In the genomic region with DNA sequence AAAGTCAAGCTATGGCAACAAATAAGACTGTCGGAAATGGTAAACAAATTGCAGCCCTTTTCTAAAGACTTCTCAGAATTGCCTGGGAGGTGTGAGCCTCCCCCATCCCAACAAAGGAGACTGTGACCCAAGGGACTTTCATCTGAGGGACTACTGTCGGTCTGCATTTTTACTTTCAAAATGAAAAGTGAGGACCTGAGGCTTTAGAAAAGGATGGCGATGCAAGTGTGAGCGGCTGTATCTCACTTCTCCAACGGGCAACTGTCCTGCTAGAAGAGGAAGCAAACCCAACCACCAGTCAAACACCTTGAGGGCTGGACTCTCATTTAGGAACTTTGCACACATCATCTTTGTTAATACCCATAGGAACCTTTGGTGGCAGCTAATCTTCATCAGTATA, we compare ENCODE assay signal across 16 cellular contexts.
A peak's percentile ranks its signal among the peaks of the same experiment; 100 is the strongest.
DNase-seq lines count a peak whose midpoint lies in the region; ATAC-seq and TF ChIP-seq lines count a peak whose summit lies in the region.
"Had no signal": no experiment of that assay in that cellular context is flagged by ENCODE, and none has a peak within 500 bp of the region (broad histone marks: within the 10 kb centered on the region; RNA-seq: fewer than 3 reads in every experiment).

No MANE protein-coding gene starts in this region.

- H3K4me3 Mint-ChIP-seq in naive thymus-derived CD4-positive, alpha-beta T cell = no peak overlapping the region
- no peak overlapping the region for H3K4me3 Mint-ChIP-seq in progenitor cell of endocrine pancreas (ENCODE audit: low read depth)
- H3K4me3 Mint-ChIP-seq: stimulated activated naive CD8-positive, alpha-beta T cell treated with anti-CD3 and anti-CD28 coated beads, Interleukin-15, Interleukin-2, amounts not matched to agents 100 ng/mL and 50 ng/mL, for 24 hours had no signal

- H3K36me3 ChIP-seq in naive thymus-derived CD4-positive, alpha-beta T cell (ENCODE audit: control insufficient read depth in 2 of 3, insufficient read depth in 3 of 3, low read length in 3 of 3) = no peaks in the 10 kb centered on the region

- no peak overlapping the region for H3K27ac Mint-ChIP-seq in naive thymus-derived CD4-positive, alpha-beta T cell
- no peak overlapping the region for H3K27ac Mint-ChIP-seq in progenitor cell of endocrine pancreas
- H3K27ac Mint-ChIP-seq: activated naive CD4-positive, alpha-beta T cell treated with anti-CD3 and anti-CD28 coated beads, Interleukin-2, amount 50 U/mL, for 72 hours; stimulated activated naive CD8-positive, alpha-beta T cell treated with anti-CD3 and anti-CD28 coated beads, Interleukin-15, Interleukin-2, amounts not matched to agents 100 ng/mL and 50 ng/mL, for 24 hours had no signal

- intact Hi-C loops in naive thymus-derived CD4-positive, alpha-beta T cell (cut with micrococcal nuclease) = no loop called here

- H3K27me3 Mint-ChIP-seq in naive thymus-derived CD4-positive, alpha-beta T cell = peaks cover 0 to 15% (median 0%) of the 10 kb centered on the region in 5 donors
- H3K27me3 Mint-ChIP-seq in progenitor cell of endocrine pancreas = no peaks in the 10 kb centered on the region
- H3K27me3 Mint-ChIP-seq: stimulated activated naive CD8-positive, alpha-beta T cell treated with anti-CD3 and anti-CD28 coated beads, Interleukin-15, Interleukin-2, amounts not matched to agents 100 ng/mL and 50 ng/mL, for 24 hours had no signal

- H3K9me3 ChIP-seq in naive thymus-derived CD4-positive, alpha-beta T cell (ENCODE audit: control insufficient read depth in 2 of 3, low read length in 3 of 3) = no peaks in the 10 kb centered on the region

- ATAC-seq in GM19035 (IDR thresholded peaks at IDR 0.05; ENCODE audit: unreplicated experiment) = peak; percentile 56
- peak; percentile 54 for ATAC-seq in HG02642 (IDR thresholded peaks at IDR 0.05; ENCODE audit: poor library complexity, unreplicated experiment)
- ATAC-seq in HG03442 (IDR thresholded peaks at IDR 0.05; ENCODE audit: unreplicated experiment) = peak; percentile 63
- no peak for ATAC-seq in naive thymus-derived CD4-positive, alpha-beta T cell
- ATAC-seq: activated naive CD4-positive, alpha-beta T cell treated with anti-CD3 and anti-CD28 coated beads, Interleukin-2, amount 50 U/mL, for 72 hours had no signal

- TF ChIP-seq CTCF in progenitor cell of endocrine pancreas (IDR thresholded peaks at IDR 0.05; ENCODE audit: unreplicated experiment) = no peak

- H3K27ac ChIP-seq in naive thymus-derived CD4-positive, alpha-beta T cell (ENCODE audit: low read depth, low read length) = no peak overlapping the region

- H3K27me3 ChIP-seq in naive thymus-derived CD4-positive, alpha-beta T cell (ENCODE audit: control insufficient read depth in 2 of 2, insufficient read depth in 2 of 2, low read length in 2 of 2) = no peaks in the 10 kb centered on the region

- H3K4me1 ChIP-seq in naive thymus-derived CD4-positive, alpha-beta T cell (ENCODE audit: control insufficient read depth in 2 of 2, insufficient read depth in 2 of 2, low read length in 2 of 2) = no peaks in the 10 kb centered on the region

- POLR2A ChIA-PET in naive thymus-derived CD4-positive, alpha-beta T cell (lab: Charles Lee) = no interaction called here

- CTCF ChIA-PET in naive thymus-derived CD4-positive, alpha-beta T cell (lab: Charles Lee) = interaction anchor here (0.5 kb wide), 1 partner anchor 741 kb away, joined by 3 read pairs; no protein-coding TSS in a partner anchor

- H3K4me3 ChIP-seq in naive thymus-derived CD4-positive, alpha-beta T cell (ENCODE audit: low read length) = no peak overlapping the region

- DNase-seq in ELF-1 (ENCODE audit: low read depth, low spot score) (peak; percentile 8), cortex of kidney (lab: John Stamatoyannopoulos, UW) (no peak), NCI-H1105 (lab: John Stamatoyannopoulos, UW) (no peak), progenitor cell of endocrine pancreas (ENCODE audit: low spot score, unreplicated experiment) (no peak)
- DNase-seq in naive thymus-derived CD4-positive, alpha-beta T cell = no peak
- DNase-seq: activated CD4-positive, alpha-beta T cell treated with anti-CD3 and anti-CD28 coated beads, Interleukin-2, amount 50 U/mL, for 4 hours; DMS153; islet precursor cell; NCI-H1092; NK-92 treated with Interleukin-12 subunit alpha and Interleukin-12 subunit beta, amount 100 ng/mL, for 24 hours; SW 1271 had no signal

- no peaks in the 10 kb centered on the region for H3K4me1 Mint-ChIP-seq in naive thymus-derived CD4-positive, alpha-beta T cell
- H3K4me1 Mint-ChIP-seq in progenitor cell of endocrine pancreas (ENCODE audit: low read depth) = no peaks in the 10 kb centered on the region

- H3K36me3 Mint-ChIP-seq in naive thymus-derived CD4-positive, alpha-beta T cell = peaks cover 0 to 1% (median 0%) of the 10 kb centered on the region in 5 donors
- no peaks in the 10 kb centered on the region for H3K36me3 Mint-ChIP-seq in progenitor cell of endocrine pancreas (ENCODE audit: insufficient read depth)
- H3K36me3 Mint-ChIP-seq: activated naive CD4-positive, alpha-beta T cell treated with anti-CD3 and anti-CD28 coated beads, Interleukin-2, amount 50 U/mL, for 72 hours had no signal

- peaks cover 0 to 3% (median 0%) of the 10 kb centered on the region in 11 donors for H3K9me3 Mint-ChIP-seq in naive thymus-derived CD4-positive, alpha-beta T cell
- H3K9me3 Mint-ChIP-seq in progenitor cell of endocrine pancreas (ENCODE audit: low read depth) = peaks cover 3% of the 10 kb centered on the region
- H3K9me3 Mint-ChIP-seq: stimulated activated naive CD8-positive, alpha-beta T cell treated with anti-CD3 and anti-CD28 coated beads, Interleukin-15, Interleukin-2, amounts not matched to agents 100 ng/mL and 50 ng/mL, for 24 hours had no signal
